26 cellular contexts compared by ENCODE assay signal in the genomic region with DNA sequence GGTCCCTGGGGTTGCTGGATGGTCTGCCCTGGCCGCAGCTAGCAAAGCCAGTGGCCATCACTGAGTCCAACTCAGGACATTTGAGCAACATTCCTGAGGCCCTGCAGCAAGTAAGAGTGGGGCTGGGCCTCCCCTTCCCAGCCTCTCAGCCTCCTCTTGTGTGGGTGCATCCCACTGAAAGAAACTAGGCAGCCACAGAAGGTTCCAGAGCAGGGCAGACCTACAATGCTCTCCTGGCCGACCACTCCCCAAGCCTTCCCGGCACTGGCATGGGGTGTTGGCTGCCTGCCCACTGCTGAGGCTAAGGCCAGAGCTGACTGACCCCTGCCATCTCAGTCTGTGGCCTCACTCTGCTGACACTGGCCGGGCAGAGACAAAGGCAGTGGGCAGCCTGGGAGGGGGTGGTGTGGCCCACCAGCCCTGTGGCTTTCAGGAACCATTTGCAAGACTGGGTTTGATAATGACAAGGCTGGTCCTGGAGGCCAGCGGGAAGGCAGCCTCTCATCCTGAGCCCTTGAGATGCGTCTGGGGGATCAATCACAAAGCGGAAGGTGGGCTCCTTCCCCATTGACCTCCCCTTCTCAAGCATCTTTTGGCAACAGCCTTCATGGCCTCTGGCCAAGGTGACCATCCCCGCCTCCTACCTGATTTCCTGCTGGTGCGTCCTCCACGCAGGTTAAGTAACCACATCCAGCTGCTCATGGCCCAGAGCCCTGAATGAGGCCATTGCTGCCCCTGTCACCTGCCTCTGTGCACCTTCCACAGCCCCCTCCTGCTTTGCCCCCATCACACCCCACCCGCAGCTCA. TPM values are rescaled to one million over a fixed set of nuclear protein-coding genes. Genes with fewer than 3 reads are reported as not detected.
A peak's percentile ranks its signal among the peaks of the same experiment; 100 is the strongest.
DNase-seq lines count a peak whose midpoint lies in the region; ATAC-seq, FAIRE-seq and TF ChIP-seq lines count a peak whose summit lies in the region.
"Had no signal": no experiment of that assay in that cellular context is flagged by ENCODE, and none has a peak within 500 bp of the region (broad histone marks: within the 10 kb centered on the region; RNA-seq: fewer than 3 reads in every experiment).

No MANE protein-coding gene starts in this region.

- H3K18ac ChIP-seq in H1 (ENCODE audit: extremely low read depth, low read length), result no peak overlapping the region

- no peaks in the 10 kb centered on the region for H3K9me3 Mint-ChIP-seq in mesothelial cell of epicardium
- H3K9me3 Mint-ChIP-seq: activated naive CD4-positive, alpha-beta T cell treated with anti-CD3 and anti-CD28 coated beads, Interleukin-2, amount 50 U/mL, for 24 hours; T-cell had no signal

- H4K91ac ChIP-seq in H1 (replicated peaks; ENCODE audit: insufficient read length, low read length), result no peak overlapping the region

- peaks cover 0 to 10% of the 10 kb centered on the region in 2 experiments for H4K20me1 ChIP-seq in H1 (replicated peaks in 1 of 2; ENCODE audit: control insufficient read depth in 1 of 2, insufficient read depth in 2 of 2, low read length in 2 of 2)

- H3K27me3 ChIP-seq in H1 (replicated peaks in 1 of 4; ENCODE audit: control insufficient read depth in 3 of 4, extremely low read depth in 1 of 4, insufficient read depth in 3 of 4, low read length in 3 of 4), result no peaks in the 10 kb centered on the region; a peak in 1 of 7 replicates
- peaks cover 0 to 49% (median 0%) of the 10 kb centered on the region in 7 donors for H3K27me3 ChIP-seq in spleen (replicated peaks in 1 of 7)
- H3K27me3 ChIP-seq: thyroid gland had no signal

- DNase-seq in activated CD8-positive, alpha-beta memory T cell treated with anti-CD3 and anti-CD28 coated beads, Interleukin-2, amount 50 U/mL, for 48 hours, result peak; percentile 44
- no peak for DNase-seq in activated CD8-positive, alpha-beta memory T cell treated with anti-CD3 and anti-CD28 coated beads, Interleukin-2, amount 50 U/mL, for 4 hours
- DNase-seq in NCI-H69 (lab: John Stamatoyannopoulos, UW) (peak; percentile 29), H1 (ENCODE audit: low read depth in 1 of 2, low spot score in 2 of 2) (peak in 1 of 2 experiments; percentile 50), spleen (peak; percentile 55), mesothelial cell of epicardium (ENCODE audit: low spot score in 2 of 2, unreplicated experiment in 2 of 2) (no peak), globus pallidus (ENCODE audit: low spot score) (no peak)
- DNase-seq: activated CD4-positive, alpha-beta T cell treated with anti-CD3 and anti-CD28 coated beads, Interleukin-2, amount 50 U/mL, for 1 hour; activated T-cell treated with anti-CD3 and anti-CD28 coated beads, Interleukin-2, amount 50 U/mL, for 48 hours; GDM1; GM23248; heart right ventricle; left ventricle myocardium superior; mucosa of descending colon; NCI-H524 treated with DMSO at 0.1 percent for 48 hours; SHP77; stimulated activated CD4-positive, alpha-beta T cell treated with anti-CD3 and anti-CD28 coated beads, Interleukin-2, amount 100 ng/mL, for 48 hours; stimulated activated naive CD4-positive, alpha-beta T cell treated with Interleukin-2 at 50 U/mL for 16 hours; thyroid gland had no signal

- no peak overlapping the region for H3K23ac ChIP-seq in H1 (ENCODE audit: insufficient read length)

- no peaks in the 10 kb centered on the region for H3K9me3 ChIP-seq in H1 (ENCODE audit: insufficient read depth in 2 of 2, low read depth in 1 of 2, low read length in 1 of 2)
- no peaks in the 10 kb centered on the region for H3K9me3 ChIP-seq in spleen
- H3K9me3 ChIP-seq: heart right ventricle, mucosa of descending colon, psoas muscle, thyroid gland had no signal

- 0 out of 2 replicates have a peak overlapping the region, but pooled peaks have one; percentile 39 for H2BK12ac ChIP-seq in H1 (ENCODE audit: low read depth, low read length)

- H3K27ac Mint-ChIP-seq in mesothelial cell of epicardium, result no peak overlapping the region
- H3K27ac Mint-ChIP-seq: activated naive CD4-positive, alpha-beta T cell treated with anti-CD3 and anti-CD28 coated beads, Interleukin-2, amount 50 U/mL, for 24 hours; T-cell had no signal

- no peak overlapping the region for H4K8ac ChIP-seq in H1 (ENCODE audit: extremely low read depth, insufficient read depth, low read length)

- H3K4me2 ChIP-seq in H1 (ENCODE audit: insufficient read depth in 1 of 2, low read depth in 2 of 2, low read length in 2 of 2), result no peak overlapping the region

- FAIRE-seq in H1 (lab: Jason Lieb, UNC), result no peak
- FAIRE-seq: endometrium, GM19239, small intestine had no signal

- no peak overlapping the region for H4K5ac ChIP-seq in H1 (ENCODE audit: insufficient read length, low read depth, low read length)

- 86% methylated on average over 11 of the region's 11 CpGs; no CpG with 5 or more reads in 1 of the 2 experiments for WGBS in H1 (ENCODE audit: extremely low coverage in 1 of 2, insufficient coverage in 1 of 2, insufficient read length in 1 of 2, insufficient replicate concordance in 2 of 2, low coverage in 1 of 2, low lambda C conversion rate in 2 of 2, missing lambda C conversion rate in 1 of 2), 2 experiments
- 62 to 76% (median 64%) methylated on average over 11 of the region's 11 CpGs for WGBS in spleen, 5 donors

- H2BK5ac ChIP-seq in H1 (ENCODE audit: low read depth, low read length), result no peak overlapping the region

- H3K56ac ChIP-seq in H1 (replicated peaks; ENCODE audit: insufficient read length, low read depth, low read length), result no peak overlapping the region

- no peak overlapping the region for H3K14ac ChIP-seq in H1 (ENCODE audit: insufficient read length)

- H3K27ac ChIP-seq in H1 (ENCODE audit: low read depth, low read length) (no peak overlapping the region), spleen (no peak overlapping the region)
- H3K27ac ChIP-seq: GM23248, heart right ventricle, psoas muscle, thyroid gland had no signal

- POLR2A ChIA-PET in H1 (lab: Charles Lee; ENCODE audit: partially characterized antibody), result interaction anchor here (0.9 kb wide), 1 partner anchor 544 kb away, joined by 4 read pairs; the partner anchor contains the start of gene PHF20

- no peak overlapping the region for H3K4me3 Mint-ChIP-seq in mesothelial cell of epicardium
- H3K4me3 Mint-ChIP-seq: activated naive CD4-positive, alpha-beta T cell treated with anti-CD3 and anti-CD28 coated beads, Interleukin-2, amount 50 U/mL, for 24 hours; T-cell had no signal

- no peak overlapping the region for H2AK5ac ChIP-seq in H1 (ENCODE audit: low read depth, low read length)

- intact Hi-C loops in spleen (cut with DNase I; ENCODE audit: low total_unique reads), result no loop called here

- no peaks in the 10 kb centered on the region for H3K4me1 Mint-ChIP-seq in mesothelial cell of epicardium
- H3K4me1 Mint-ChIP-seq: activated naive CD4-positive, alpha-beta T cell treated with anti-CD3 and anti-CD28 coated beads, Interleukin-2, amount 50 U/mL, for 24 hours; T-cell had no signal

- H2AFZ ChIP-seq in H1 (ENCODE audit: low read length), result no peak overlapping the region
- H2AFZ ChIP-seq: GM23248 had no signal

- no peak for ATAC-seq in HG02763 (IDR thresholded peaks at IDR 0.05; ENCODE audit: unreplicated experiment)
- ATAC-seq: heart right ventricle, left ventricle myocardium superior, mucosa of descending colon, T-cell had no signal

- no peak overlapping the region for H2BK120ac ChIP-seq in H1 (replicated peaks; ENCODE audit: low read depth, low read length)

- H3K36me3 ChIP-seq in H1 (ENCODE audit: control insufficient read depth in 2 of 4, insufficient read depth in 4 of 4, low read length in 3 of 4), result no peaks in the 10 kb centered on the region
- H3K36me3 ChIP-seq in spleen, result no peaks in the 10 kb centered on the region
- H3K36me3 ChIP-seq: heart right ventricle, thyroid gland had no signal

- no peak overlapping the region for H3K4ac ChIP-seq in H1 (replicated peaks; ENCODE audit: insufficient read length, low read depth, low read length)

- peaks cover 6% of the 10 kb centered on the region; the same call in 1 of the 2 replicates for H3K23me2 ChIP-seq in H1 (ENCODE audit: low read depth, low read length)

- H3K9ac ChIP-seq in H1 (replicated peaks in 1 of 4; ENCODE audit: extremely low read depth in 1 of 4, low read depth in 3 of 4, low read length in 3 of 4), result no peak overlapping the region; a peak in 1 of 7 replicates
- H3K9ac ChIP-seq: GM23248 had no signal

- TF ChIP-seq CTCF in H1 (IDR thresholded peaks at IDR 0.05; ENCODE audit: control extremely low read depth in 1 of 3, insufficient read depth in 1 of 3, low read depth in 1 of 3, low read length in 3 of 3) (no peak), spleen (IDR thresholded peaks at IDR 0.05 in 8 of 11, conservative IDR thresholded peaks at IDR 0.05 in 3 of 11) (no peak), mesothelial cell of epicardium (IDR thresholded peaks at IDR 0.05; ENCODE audit: unreplicated experiment) (no peak)

- TF ChIP-seq POLR2A in H1 (IDR thresholded peaks at IDR 0.05; ENCODE audit: control extremely low read depth in 1 of 2, low read depth in 2 of 2, low read length in 2 of 2) (no peak), spleen (IDR thresholded peaks at IDR 0.05) (no peak)

- peaks cover 0 to 5% (median 2%) of the 10 kb centered on the region in 4 experiments; a peak in 3 of 7 replicates for H3K4me1 ChIP-seq in H1 (replicated peaks in 1 of 4; ENCODE audit: control insufficient read depth in 3 of 4, insufficient read depth in 4 of 4, low read length in 3 of 4)
- H3K4me1 ChIP-seq in spleen, result no peaks in the 10 kb centered on the region
- H3K4me1 ChIP-seq: heart right ventricle, psoas muscle, thyroid gland had no signal

- CTCF ChIA-PET in H1 (lab: Charles Lee; ENCODE audit: partially characterized antibody), result interaction anchor here (0.7 to 2.7 kb wide), 3 partner anchors 27 to 84 kb away, joined by 3 to 9 read pairs (median 3); no protein-coding TSS in a partner anchor

- no peak overlapping the region for H2BK20ac ChIP-seq in H1 (ENCODE audit: low read length)

- peaks cover 37% of the 10 kb centered on the region for H3K27me3 Mint-ChIP-seq in mesothelial cell of epicardium (ENCODE audit: low read depth)

- no peak for TF ChIP-seq RAD21 in H1 (IDR thresholded peaks at IDR 0.05 in 1 of 2, conservative IDR thresholded peaks at IDR 0.05 in 1 of 2; ENCODE audit: low read depth in 2 of 2, low read length in 2 of 2)

- no peaks in the 10 kb centered on the region for H3K79me2 ChIP-seq in H1 (ENCODE audit: control insufficient read depth in 1 of 2, insufficient read depth in 2 of 2, low read length in 2 of 2)

- no peak for TF ChIP-seq EP300 in H1 (IDR thresholded peaks at IDR 0.05; ENCODE audit: borderline replicate concordance in 1 of 2, low read depth in 2 of 2, low read length in 2 of 2)

- H3K79me1 ChIP-seq in H1 (ENCODE audit: low read depth, low read length), result peaks cover 3% of the 10 kb centered on the region; the same call in 1 of the 2 replicates

- H3K36me3 Mint-ChIP-seq in mesothelial cell of epicardium, result no peaks in the 10 kb centered on the region
- H3K36me3 Mint-ChIP-seq: activated naive CD4-positive, alpha-beta T cell treated with anti-CD3 and anti-CD28 coated beads, Interleukin-2, amount 50 U/mL, for 24 hours; T-cell had no signal

- H3K4me3 ChIP-seq in H1 (ENCODE audit: extremely low read depth in 1 of 4, insufficient read depth in 2 of 4, low read depth in 3 of 4, low read length in 4 of 4) (no peak overlapping the region), spleen (no peak overlapping the region)
- H3K4me3 ChIP-seq: GM23248, heart right ventricle, mucosa of descending colon, psoas muscle, thyroid gland had no signal

- no peak overlapping the region for H2BK15ac ChIP-seq in H1 (ENCODE audit: low read length)

RNA-seq across cellular contexts. Expression of gene DLGAP4, which starts 9.6 kb away (rescaled TPM):
- 57.2 and 61.8 TPM in 2 replicates for total RNA-seq in H1 (2021; fragmentation: NEBNext Ultra II Directional; extraction: Animal tissue kit (Norgen Biotek cat#: 25700))
- polyA plus RNA-seq in H1 (2011; rRNA removed), result 41.2 and 81.9 TPM in 2 replicates
- polyA plus RNA-seq in H1 (2011; cell fraction: cytosol; rRNA removed), result 38.1 TPM
- polyA plus RNA-seq in H1 (2011; cell fraction: nucleus; rRNA removed), result 82.7 TPM
- 43.5 to 57.6 TPM (median 49.1 TPM) in 4 replicates for polyA plus RNA-seq in H1 (2012, experiment 1 of 2)
- 36.6 TPM for polyA plus RNA-seq in H1 (2012, experiment 2 of 2)
- 40.4 TPM for polyA plus RNA-seq in H1 (2013, experiment 1 of 2)
- 39.5 TPM for polyA plus RNA-seq in H1 (2013, experiment 2 of 2)
- 33.9 and 37.3 TPM in 2 replicates for polyA minus RNA-seq in H1 (2011; rRNA and poly(A)+ RNA removed)
- 84.8 TPM for polyA minus RNA-seq in H1 (2011; cell fraction: cytosol; rRNA and poly(A)+ RNA removed)
- polyA minus RNA-seq in H1 (2011; cell fraction: nucleus; rRNA and poly(A)+ RNA removed), result 50.5 TPM
- 10 to 100 TPM; 44.5 to 60.9 (median 47.7) TPM for total RNA-seq in spleen
- polyA plus RNA-seq in spleen, result 10 to 100 TPM; 12.0 to 28.4 (median 23.7) TPM
- total RNA-seq in mesothelial cell of epicardium, result 89.4 to 99.1 TPM (median 91.1 TPM) in 3 replicates

Comparison
In these comparisons a context has a peak if more than half of its experiments do, and no peak if none do; other contexts are left out.
1. DNase-seq: peak in activated CD8-positive, alpha-beta memory T cell treated with anti-CD3 and anti-CD28 coated beads, Interleukin-2, amount 50 U/mL, for 48 hours (single experiment), NCI-H69 (single experiment) and spleen (single experiment); none in activated CD8-positive, alpha-beta memory T cell treated with anti-CD3 and anti-CD28 coated beads, Interleukin-2, amount 50 U/mL, for 4 hours (single experiment), mesothelial cell of epicardium (0 of 2) and globus pallidus (single experiment).